8 cellular contexts compared by ENCODE assay signal in genomic region chr1:93845554-93846150, GRCh38. TPM values are rescaled to one million over a fixed set of nuclear protein-coding genes. Genes with fewer than 3 reads are reported as not detected.
DNase-seq lines count a peak whose midpoint lies in the region; FAIRE-seq and TF ChIP-seq lines count a peak whose summit lies in the region.

No MANE protein-coding gene starts in this region.

- no peaks in the 10 kb centered on the region for H3K27me3 ChIP-seq in ascending aorta

- H3K9me3 ChIP-seq in ascending aorta (no peaks in the 10 kb centered on the region), kidney (ENCODE audit: control insufficient read depth in 1 of 2, low read length in 2 of 2) (no peaks in the 10 kb centered on the region)

- H3K27ac ChIP-seq in ascending aorta (peak overlapping the region; percentile 92 to 100), kidney (ENCODE audit: low read depth in 2 of 2, low read length in 2 of 2) (peak overlapping the region; percentile 98 to 99)

- H3K36me3 Mint-ChIP-seq in HFFc6 (ENCODE audit: low read depth) = no peaks in the 10 kb centered on the region

- peak; percentile 23 for DNase-seq in activated T-cell treated with anti-CD3 and anti-CD28 coated beads, Interleukin-2, amount 50 U/mL, for 1 hour
- no peak for DNase-seq in activated T-cell treated with anti-CD3 and anti-CD28 coated beads, Interleukin-2, amount 50 U/mL, for 48 hours
- DNase-seq in HFFc6 (peak; percentile 92), NCI-H1694 treated with DMSO at 0.1 percent for 48 hours (lab: John Stamatoyannopoulos, UW) (peak; percentile 53), ascending aorta (ENCODE audit: low spot score in 2 of 2) (peak in 1 of 2 donors; percentile 73), kidney (no peak), COR-L47 (lab: John Stamatoyannopoulos, UW) (no peak)
- DNase-seq in stimulated activated CD8-positive, alpha-beta memory T cell treated with anti-CD3 and anti-CD28 coated beads, Interleukin-15, amount 100 ng/mL, for 4 hours (ENCODE audit: low read depth in 2 of 2) = peak; percentile 5 to 22

- H3K9me3 Mint-ChIP-seq in HFFc6 = no peaks in the 10 kb centered on the region

- H3K4me1 ChIP-seq in ascending aorta (peaks cover 0 to 21% of the 10 kb centered on the region in 2 donors), kidney (ENCODE audit: control insufficient read depth in 1 of 2, insufficient read depth in 1 of 2, low read depth in 1 of 2, low read length in 2 of 2) (peaks cover 7% of the 10 kb centered on the region in 2 donors)

- intact Hi-C loops in ascending aorta (cut with DNase I) (loop anchor here (2.0 to 10.0 kb wide), 8 partner anchors 33 to 1011 kb away; partner anchors contain the start of genes BCAR3, CCDC18, DIPK1A and DNTTIP2), kidney (cut with DNase I) (no loop called here)

- H3K4me3 ChIP-seq in ascending aorta (peak overlapping the region; percentile 73 to 91), kidney (ENCODE audit: low read length in 2 of 2) (peak overlapping the region; percentile 75 to 88)

- TF ChIP-seq CTCF in HFFc6 (IDR thresholded peaks at IDR 0.05) = no peak
- no peak for TF ChIP-seq CTCF in ascending aorta (IDR thresholded peaks at IDR 0.05)
- no peak for TF ChIP-seq CTCF in kidney (IDR thresholded peaks at IDR 0.05; ENCODE audit: borderline replicate concordance, extremely low read depth, insufficient read depth)

- H3K4me1 Mint-ChIP-seq in HFFc6 (ENCODE audit: low read depth) = peaks cover 60% of the 10 kb centered on the region

- FAIRE-seq in kidney (lab: Jason Lieb, UNC) = no peak

- peaks cover 7% of the 10 kb centered on the region for H3K27me3 Mint-ChIP-seq in HFFc6 (ENCODE audit: insufficient read depth)

- H3K4me3 Mint-ChIP-seq in HFFc6 = peak overlapping the region; percentile 95

- no peaks in the 10 kb centered on the region for H3K36me3 ChIP-seq in ascending aorta
- H3K36me3 ChIP-seq in kidney (ENCODE audit: control insufficient read depth in 1 of 2, insufficient read depth in 2 of 2, low read length in 2 of 2) = no peaks in the 10 kb centered on the region

- peak overlapping the region; percentile 92 for H3K27ac Mint-ChIP-seq in HFFc6

- H3K9ac ChIP-seq in kidney (ENCODE audit: low read length in 2 of 2) = peak overlapping the region; percentile 88

RNA-seq across cellular contexts. Expression of gene DNTTIP2, which starts 33.4 kb away (rescaled TPM):
- total RNA-seq in HFFc6 (2021; fragmentation: NEBNext Ultra II Directional; extraction: Animal tissue kit (Norgen Biotek cat#: 25700)) = 10 to 100 TPM; 51.8 to 65.7 (median 60.1) TPM
- total RNA-seq in ascending aorta = 27.1 TPM
- total RNA-seq in kidney = 48.4 TPM
- polyA plus RNA-seq in kidney (ENCODE audit: insufficient read depth, low read depth, low replicate concordance) = 47.3 TPM

Comparison
In these comparisons a context has a peak if more than half of its experiments do, and no peak if none do; other contexts are left out.
1. DNase-seq: peak in activated T-cell treated with anti-CD3 and anti-CD28 coated beads, Interleukin-2, amount 50 U/mL, for 1 hour (single experiment), HFFc6 (single experiment), NCI-H1694 treated with DMSO at 0.1 percent for 48 hours (single experiment) and stimulated activated CD8-positive, alpha-beta memory T cell treated with anti-CD3 and anti-CD28 coated beads, Interleukin-15, amount 100 ng/mL, for 4 hours (2 of 2); none in activated T-cell treated with anti-CD3 and anti-CD28 coated beads, Interleukin-2, amount 50 U/mL, for 48 hours (0 of 2), kidney (single experiment) and COR-L47 (single experiment).